Comparison of ENCODE assay signal across 9 cellular contexts in the genomic region with DNA sequence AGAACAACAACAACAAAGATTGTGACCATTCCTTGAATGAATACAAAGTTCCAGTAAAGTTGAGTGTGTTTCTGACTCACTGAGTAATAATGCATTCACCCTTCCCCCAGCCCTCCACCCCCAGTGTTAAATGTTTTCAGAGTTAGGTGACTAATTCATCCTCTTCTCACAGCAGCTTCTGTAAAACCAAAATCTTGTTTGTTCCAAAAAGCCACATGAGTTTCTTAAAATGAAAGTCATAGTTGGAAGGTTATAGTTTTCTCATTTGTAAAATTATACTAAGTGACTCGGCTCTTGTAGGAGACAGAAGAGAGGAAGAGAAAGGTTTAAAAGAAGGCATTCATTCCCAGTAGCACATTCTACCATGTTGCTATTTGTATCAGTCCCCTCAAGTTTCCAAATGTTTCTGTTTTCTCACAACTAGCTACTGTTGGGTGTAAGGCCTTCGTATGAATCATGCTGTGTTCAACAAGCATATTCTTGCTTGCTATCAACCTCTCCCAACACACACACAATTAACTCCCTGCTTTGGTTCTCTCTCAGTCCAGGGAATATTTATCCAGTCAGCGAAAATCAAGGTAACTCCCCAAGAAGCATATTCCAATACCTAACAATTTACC.
A peak's percentile ranks its signal among the peaks of the same experiment; 100 is the strongest.
DNase-seq lines count a peak whose midpoint lies in the region; ATAC-seq and TF ChIP-seq lines count a peak whose summit lies in the region.
"Had no signal": no experiment of that assay in that cellular context is flagged by ENCODE, and none has a peak within 500 bp of the region (broad histone marks: within the 10 kb centered on the region; RNA-seq: fewer than 3 reads in every experiment).

No MANE protein-coding gene starts in this region.

- H3K4me1 Mint-ChIP-seq in Caco-2 (ENCODE audit: low read depth, unreplicated experiment) = no peaks in the 10 kb centered on the region

- ATAC-seq in HG03060 (IDR thresholded peaks at IDR 0.05; ENCODE audit: low read depth, unreplicated experiment) = peak; percentile 47
- ATAC-seq in esophagus mucosa = peak; percentile 81

- intact Hi-C loops in Caco-2 (cut with micrococcal nuclease; ENCODE audit: unreplicated experiment) = no loop called here

- H3K4me3 ChIP-seq in WI38 (ENCODE audit: low read depth, low read length) = peak overlapping the region; percentile 36
- no peak overlapping the region for H3K4me3 ChIP-seq in Caco-2 (ENCODE audit: low read depth, low read length)
- H3K4me3 ChIP-seq in HAP-1 = no peak overlapping the region
- H3K4me3 ChIP-seq: heart left ventricle had no signal

- H3K4me3 Mint-ChIP-seq in Caco-2 (ENCODE audit: unreplicated experiment) = no peak overlapping the region

- H3K9me3 Mint-ChIP-seq in Caco-2 (ENCODE audit: unreplicated experiment) = no peaks in the 10 kb centered on the region

- POLR2A ChIA-PET in Caco-2 (lab: Charles Lee) = no interaction called here

- BruUV-seq in Caco-2 (replicated peaks; lab: Mats Ljungman, UMichigan) = no TSS peak

- H3K27ac Mint-ChIP-seq in Caco-2 (ENCODE audit: unreplicated experiment) = no peak overlapping the region

- no peaks in the 10 kb centered on the region for H3K27me3 Mint-ChIP-seq in Caco-2 (ENCODE audit: insufficient read depth, unreplicated experiment)

- CTCF ChIA-PET in Caco-2 (lab: Charles Lee) = no interaction called here

- H3K36me3 Mint-ChIP-seq in Caco-2 (ENCODE audit: insufficient read depth, unreplicated experiment) = peaks cover 18% of the 10 kb centered on the region

- DNase-seq in activated T-cell treated with anti-CD3 and anti-CD28 coated beads for 1 hour (ENCODE audit: low read depth) = peak; percentile 1
- DNase-seq in activated T-cell treated with anti-CD3 and anti-CD28 coated beads, Interleukin-2, amount 50 U/mL, for 1 hour = no peak
- peak; percentile 77 for DNase-seq in stimulated activated CD4-positive, alpha-beta T cell treated with anti-CD3 and anti-CD28 coated beads, Interleukin-15, amount 100 ng/mL, for 24 hours
- no peak for DNase-seq in Caco-2
- no peak for DNase-seq in HAP-1 (ENCODE audit: low spot score in 2 of 2)
- DNase-seq: heart left ventricle had no signal

- no peaks in the 10 kb centered on the region for H3K9me3 ChIP-seq in Caco-2
- no peaks in the 10 kb centered on the region for H3K9me3 ChIP-seq in HAP-1
- H3K9me3 ChIP-seq: heart left ventricle had no signal

- in situ Hi-C loops in HAP-1 (cut with MboI; ENCODE audit: low sequenced_read_pairs) = loop anchor here (25.0 kb wide), 1 partner anchor 587 kb away; no protein-coding TSS in a partner anchor

- no peaks in the 10 kb centered on the region for H3K36me3 ChIP-seq in Caco-2 (ENCODE audit: control insufficient read depth, insufficient read depth, low read length)
- no peaks in the 10 kb centered on the region; the same call in 1 of the 2 replicates for H3K36me3 ChIP-seq in HAP-1 (replicated peaks)

- H3K4me1 ChIP-seq in Caco-2 (no peaks in the 10 kb centered on the region), HAP-1 (no peaks in the 10 kb centered on the region)

- no peaks in the 10 kb centered on the region for H3K27me3 ChIP-seq in Caco-2 (replicated peaks; ENCODE audit: control insufficient read depth, insufficient read depth, low read length)
- H3K27me3 ChIP-seq in HAP-1 (ENCODE audit: low read depth) = no peaks in the 10 kb centered on the region
- H3K27me3 ChIP-seq: heart left ventricle had no signal

- no peak for TF ChIP-seq CTCF in WI38 (IDR thresholded peaks at IDR 0.05; ENCODE audit: low read depth, low read length)
- no peak for TF ChIP-seq CTCF in Caco-2 (IDR thresholded peaks at IDR 0.05; ENCODE audit: insufficient read depth in 1 of 2, low read depth in 1 of 2, low read length in 1 of 2, severe bottlenecking in 1 of 2, unreplicated experiment in 1 of 2)

Comparison
In these comparisons a context has a peak if more than half of its experiments do, and no peak if none do; other contexts are left out.
1. DNase-seq: peak in activated T-cell treated with anti-CD3 and anti-CD28 coated beads for 1 hour (single experiment) and stimulated activated CD4-positive, alpha-beta T cell treated with anti-CD3 and anti-CD28 coated beads, Interleukin-15, amount 100 ng/mL, for 24 hours (single experiment); none in activated T-cell treated with anti-CD3 and anti-CD28 coated beads, Interleukin-2, amount 50 U/mL, for 1 hour (single experiment), Caco-2 (0 of 2) and HAP-1 (0 of 2).